In genomic region chr11:3642071-3642951, GRCh38 we compare ENCODE assay signal across 8 cellular contexts. TPM values are rescaled to one million over a fixed set of nuclear protein-coding genes. Genes with fewer than 3 reads are reported as not detected.
DNase-seq lines count a peak whose midpoint lies in the region; ATAC-seq and TF ChIP-seq lines count a peak whose summit lies in the region.

No MANE protein-coding gene starts in this region.

- peak; percentile 89 for DNase-seq in AG20443 (ENCODE audit: low spot score)
- DNase-seq in RPMI7951 (ENCODE audit: low read depth) = peak; percentile 62
- peak; percentile 64 for DNase-seq in activated T-helper 9 cell treated with anti-CD3 and anti-CD28 coated beads, Interleukin-2, amount 50 U/mL, for 16 hours (ENCODE audit: low read depth)
- DNase-seq in fibroblast of villous mesenchyme (ENCODE audit: low read depth) = peak; percentile 64
- peak; percentile 97 for DNase-seq in nephron progenitor cell
- DNase-seq in stimulated activated naive CD4-positive, alpha-beta T cell treated with Interleukin-2 at 50 U/mL for 16 hours (lab: John Stamatoyannopoulos, UW) = peak; percentile 66
- DNase-seq in cerebellar nuclear complex (lab: John Stamatoyannopoulos, UW) = no peak

- H3K4me1 Mint-ChIP-seq in nephron progenitor cell = peaks cover 63% of the 10 kb centered on the region

- TF ChIP-seq CTCF in fibroblast of villous mesenchyme (IDR thresholded peaks at IDR 0.05; ENCODE audit: insufficient read depth, low read depth, low read length) (no peak), nephron progenitor cell (IDR thresholded peaks at IDR 0.05) (no peak)

- H3K27me3 Mint-ChIP-seq in nephron progenitor cell (ENCODE audit: low read depth, poor library complexity) = peaks cover 2% of the 10 kb centered on the region

- peak overlapping the region; percentile 89 for H3K4me3 Mint-ChIP-seq in nephron progenitor cell

- peak overlapping the region; percentile 56 for H3K4me3 ChIP-seq in fibroblast of villous mesenchyme (ENCODE audit: low read depth, low read length)

- ATAC-seq in HG02759 (IDR thresholded peaks at IDR 0.05; ENCODE audit: unreplicated experiment) = peak; percentile 50

- H3K36me3 Mint-ChIP-seq in nephron progenitor cell (ENCODE audit: low read depth) = peaks cover 18% of the 10 kb centered on the region

- peak overlapping the region; percentile 98 for H3K27ac Mint-ChIP-seq in nephron progenitor cell

- peaks cover 19% of the 10 kb centered on the region for H3K9me3 Mint-ChIP-seq in nephron progenitor cell

RNA-seq across cellular contexts. Expression of gene ART5, which starts 0.5 kb away (rescaled TPM):
- total RNA-seq in RPMI7951 (2014; rRNA removed; shearing (Covaris generic)) = not detected in 2 replicates
- total RNA-seq in fibroblast of villous mesenchyme = not detected in 2 replicates

RNA-seq across cellular contexts. Expression of gene ART1, which starts 2.6 kb away (rescaled TPM):
- not detected in 2 replicates for total RNA-seq in RPMI7951 (2014; rRNA removed; shearing (Covaris generic))
- total RNA-seq in fibroblast of villous mesenchyme = not detected in 2 replicates

RNA-seq across cellular contexts. Expression of gene CHRNA10, which starts 28.9 kb away (rescaled TPM):
- total RNA-seq in RPMI7951 (2014; rRNA removed; shearing (Covaris generic)) = 0.20 and 0.36 TPM in 2 replicates
- 0.86 and 0.97 TPM in 2 replicates for total RNA-seq in fibroblast of villous mesenchyme

Comparison
In these comparisons a context has a peak if more than half of its experiments do, and no peak if none do; other contexts are left out.
1. DNase-seq: peak in AG20443 (single experiment), RPMI7951 (single experiment), activated T-helper 9 cell treated with anti-CD3 and anti-CD28 coated beads, Interleukin-2, amount 50 U/mL, for 16 hours (single experiment), fibroblast of villous mesenchyme (single experiment), nephron progenitor cell (single experiment) and stimulated activated naive CD4-positive, alpha-beta T cell treated with Interleukin-2 at 50 U/mL for 16 hours (single experiment); none in cerebellar nuclear complex (0 of 2).